ENCODE assay signal across 31 cellular contexts in genomic region chr5:151338734-151339133, GRCh38. TPM values are rescaled to one million over a fixed set of nuclear protein-coding genes. Genes with fewer than 3 reads are reported as not detected.
"Had no signal": no experiment of that assay in that cellular context is flagged by ENCODE, and none has a peak within 500 bp of the region (broad histone marks: within the 10 kb centered on the region; RNA-seq: fewer than 3 reads in every experiment).

No MANE protein-coding gene starts in this region.

- H3K27ac Mint-ChIP-seq: activated CD4-positive, alpha-beta T cell treated with anti-CD3 and anti-CD28 coated beads, Interleukin-2, amount 10 ng/mL, durations not matched to agents 24 days and 14 days; activated naive CD4-positive, alpha-beta T cell treated with anti-CD3 and anti-CD28 coated beads for 36 hours; activated naive CD4-positive, alpha-beta T cell treated with anti-CD3 and anti-CD28 coated beads, Interleukin-2, amount 50 U/mL, for 72 hours; activated T-helper 1 cell treated with anti-CD3 and anti-CD28 coated beads, Interleukin-12 subunit alpha, Interleukin-12 subunit beta, Interleukin-2, Interleukin-4 antibody, amounts not matched to agents 30 ng/mL and 10 ng/mL and 1 ng/mL, durations not matched to agents 14 hours and 24 hours and 36 hours had no signal

- H3K27me3 ChIP-seq: brain microvascular endothelial cell had no signal

- H3K4me3 Mint-ChIP-seq: activated CD4-positive, alpha-beta T cell treated with anti-CD3 and anti-CD28 coated beads, Interleukin-2, amount 10 ng/mL, durations not matched to agents 24 days and 14 days; activated naive CD4-positive, alpha-beta T cell treated with anti-CD3 and anti-CD28 coated beads for 36 hours; activated T-cell treated with anti-CD3 and anti-CD28 coated beads, Interleukin-2, amount 50 U/mL, for 4 hours; activated T-helper 1 cell treated with anti-CD3 and anti-CD28 coated beads, Interleukin-12 subunit alpha, Interleukin-12 subunit beta, Interleukin-2, Interleukin-4 antibody, amounts not matched to agents 30 ng/mL and 10 ng/mL and 1 ng/mL, durations not matched to agents 14 hours and 24 hours and 36 hours had no signal

- ATAC-seq: activated naive CD4-positive, alpha-beta T cell treated with anti-CD3 and anti-CD28 coated beads, Interleukin-2, amount 50 U/mL, for 72 hours; activated T-cell treated with anti-CD3 and anti-CD28 coated beads, Interleukin-2, amount 50 U/mL, for 4 hours had no signal

- H3K9me3 Mint-ChIP-seq: activated CD4-positive, alpha-beta T cell treated with anti-CD3 and anti-CD28 coated beads, Interleukin-2, amount 10 ng/mL, durations not matched to agents 24 days and 14 days; activated naive CD4-positive, alpha-beta T cell treated with anti-CD3 and anti-CD28 coated beads for 36 hours; activated naive CD4-positive, alpha-beta T cell treated with anti-CD3 and anti-CD28 coated beads, Interleukin-2, amount 50 U/mL, for 72 hours; activated T-cell treated with anti-CD3 and anti-CD28 coated beads, Interleukin-2, amount 50 U/mL, for 4 hours; activated T-helper 1 cell treated with anti-CD3 and anti-CD28 coated beads, Interleukin-12 subunit alpha, Interleukin-12 subunit beta, Interleukin-2, Interleukin-4 antibody, amounts not matched to agents 30 ng/mL and 10 ng/mL and 1 ng/mL, durations not matched to agents 14 hours and 24 hours and 36 hours had no signal

- H3K27ac ChIP-seq: brain microvascular endothelial cell, KMS-11, VCaP had no signal

- H3K4me1 Mint-ChIP-seq: activated CD4-positive, alpha-beta T cell treated with anti-CD3 and anti-CD28 coated beads, Interleukin-2, amount 10 ng/mL, durations not matched to agents 24 days and 14 days had no signal

- DNase-seq: activated CD4-positive, alpha-beta T cell treated with anti-CD3 and anti-CD28 coated beads, Interleukin-2, amount 10 ng/mL, durations not matched to agents 24 days and 14 days; activated CD4-positive, alpha-beta T cell treated with anti-CD3 and anti-CD28 coated beads, Interleukin-2, amount 50 U/mL, for 4 hours; activated CD4-positive, CD25-positive, alpha-beta regulatory T cell; activated CD8-positive, alpha-beta memory T cell treated with anti-CD3 and anti-CD28 coated beads, Interleukin-2, amount 50 U/mL, for 4 hours; activated gamma-delta T cell treated with Interleukin-2 at 50 U/mL for 16 hours; activated naive CD4-positive, alpha-beta T cell treated with anti-CD3 and anti-CD28 coated beads for 36 hours; activated T-cell treated with anti-CD3 and anti-CD28 coated beads for 4 hours; activated T-cell treated with anti-CD3 and anti-CD28 coated beads, Interleukin-2, amount 50 U/mL, for 4 hours; amniotic stem cell; aorta; brain microvascular endothelial cell; MM.1S; MV-4-11; NCI-H1092; NCI-H1436 treated with DMSO at 0.1 percent for 48 hours; NCI-H1694 treated with DMSO at 0.1 percent for 48 hours; NCI-H2029; NCI-H345; NCI-H526; NCI-H748 treated with DMSO at 0.1 percent for 48 hours; OCI-M1; Right ventricle myocardium superior; SW 1271; T-helper 1 cell; T-helper 9 cell had no signal

- H3K36me3 ChIP-seq: brain microvascular endothelial cell had no signal

RNA-seq across cellular contexts. Expression of gene SLC36A2, which starts 8.6 kb away (rescaled TPM):
- total RNA-seq: activated CD4-positive, alpha-beta T cell treated with anti-CD3 and anti-CD28 coated beads, Interleukin-2, amount 10 ng/mL, durations not matched to agents 24 days and 14 days; activated naive CD4-positive, alpha-beta T cell treated with anti-CD3 and anti-CD28 coated beads for 36 hours; activated naive CD4-positive, alpha-beta T cell treated with anti-CD3 and anti-CD28 coated beads, Interleukin-2, amount 50 U/mL, for 72 hours; activated T-cell treated with anti-CD3 and anti-CD28 coated beads, Interleukin-2, amount 50 U/mL, for 4 hours; activated T-helper 1 cell treated with anti-CD3 and anti-CD28 coated beads, Interleukin-12 subunit alpha, Interleukin-12 subunit beta, Interleukin-2, Interleukin-4 antibody, amounts not matched to agents 30 ng/mL and 10 ng/mL and 1 ng/mL, durations not matched to agents 14 hours and 24 hours and 36 hours; aorta; LHCN-M2; NCI-H460 had no signal
- polyA plus RNA-seq: aorta had no signal

RNA-seq across cellular contexts. Expression of gene SLC36A3, which starts 35.2 kb away (rescaled TPM):
- total RNA-seq: activated CD4-positive, alpha-beta T cell treated with anti-CD3 and anti-CD28 coated beads, Interleukin-2, amount 10 ng/mL, durations not matched to agents 24 days and 14 days; activated naive CD4-positive, alpha-beta T cell treated with anti-CD3 and anti-CD28 coated beads for 36 hours; activated naive CD4-positive, alpha-beta T cell treated with anti-CD3 and anti-CD28 coated beads, Interleukin-2, amount 50 U/mL, for 72 hours; activated T-cell treated with anti-CD3 and anti-CD28 coated beads, Interleukin-2, amount 50 U/mL, for 4 hours; activated T-helper 1 cell treated with anti-CD3 and anti-CD28 coated beads, Interleukin-12 subunit alpha, Interleukin-12 subunit beta, Interleukin-2, Interleukin-4 antibody, amounts not matched to agents 30 ng/mL and 10 ng/mL and 1 ng/mL, durations not matched to agents 14 hours and 24 hours and 36 hours; aorta; LHCN-M2; NCI-H460; Right ventricle myocardium superior had no signal
- polyA plus RNA-seq: aorta had no signal
